ENCODE assay signal across 36 cellular contexts in genomic region chr22:32771761-32772160, GRCh38. TPM values are rescaled to one million over a fixed set of nuclear protein-coding genes. Genes with fewer than 3 reads are reported as not detected.
"Had no signal": no experiment of that assay in that cellular context is flagged by ENCODE, and none has a peak within 500 bp of the region (broad histone marks: within the 10 kb centered on the region; RNA-seq: fewer than 3 reads in every experiment).

No MANE protein-coding gene starts in this region.

- H3K9me3 ChIP-seq: ascending aorta, Peyer's patch had no signal

- H3K27me3 ChIP-seq: ascending aorta, cardiac muscle cell, Peyer's patch had no signal

- H3K4me3 ChIP-seq: ascending aorta, cardiac muscle cell, Peyer's patch had no signal

- H3K36me3 ChIP-seq: ascending aorta, cardiac muscle cell, Peyer's patch had no signal

- ATAC-seq: activated CD8-positive, alpha-beta memory T cell treated with anti-CD3 and anti-CD28 coated beads, Interleukin-2, amount 10 ng/mL, durations not matched to agents 7 days and 5 days; activated T-cell treated with anti-CD3 and anti-CD28 coated beads, Interleukin-2, amount 50 U/mL, for 72 hours; activated T-helper 17 cell treated with anti-CD3 and anti-CD28 coated beads, Interleukin-2, amount 50 U/mL, for 72 hours; PC-3 had no signal

- H3K4me1 ChIP-seq: ascending aorta, Peyer's patch had no signal

- H3K27ac ChIP-seq: ascending aorta, cardiac muscle cell, Peyer's patch, VCaP had no signal

- DNase-seq: activated B cell treated with CpG ODN at 0.5 μM for 24 hours; activated CD4-positive, alpha-beta memory T cell treated with anti-CD3 and anti-CD28 coated beads, Interleukin-2, amount 10 ng/mL, durations not matched to agents 7 days and 5 days; activated CD4-positive, alpha-beta T cell treated with anti-CD3 and anti-CD28 coated beads for 48 hours; activated CD4-positive, CD25-positive, alpha-beta regulatory T cell treated with anti-CD3 and anti-CD28 coated beads, Interleukin-2, amount 50 U/mL, for 72 hours; activated CD8-positive, alpha-beta memory T cell treated with anti-CD3 and anti-CD28 coated beads for 24 hours; activated CD8-positive, alpha-beta memory T cell treated with anti-CD3 and anti-CD28 coated beads, Interleukin-2, amount 10 ng/mL, durations not matched to agents 7 days and 5 days; activated effector memory CD4-positive, alpha-beta T cell treated with anti-CD3 and anti-CD28 coated beads, Interleukin-2, amount 50 U/mL, for 16 hours; activated naive CD4-positive, alpha-beta T cell treated with Interleukin-2 at 50 U/mL for 16 hours; activated naive CD8-positive, alpha-beta T cell treated with anti-CD3 and anti-CD28 coated beads, Interleukin-2, amount 10 ng/mL, durations not matched to agents 7 days and 5 days; activated T-cell treated with anti-CD3 and anti-CD28 coated beads, Interleukin-2, amount 50 U/mL, for 1 hour; activated T-cell treated with anti-CD3 and anti-CD28 coated beads, Interleukin-2, amount 50 U/mL, for 72 hours; amygdala; KG1; MM.1S; MV-4-11; NCI-H1092; NCI-H146; NCI-H187; NCI-H2029 treated with DMSO at 0.1 percent for 48 hours; NCI-H2107; NCI-H2171; NCI-H510A; NCI-H526; NCI-H748 treated with DMSO at 0.1 percent for 48 hours; NK-92 treated with Interleukin-12 subunit alpha and Interleukin-12 subunit beta, amount 100 ng/mL, for 24 hours; PC-3; Peyer's patch; RPMI8226; SW 1271; T-helper 1 cell; T-helper 2 cell; T-helper 9 cell had no signal

RNA-seq across cellular contexts. Expression of gene TIMP3, which starts 29.7 kb away (rescaled TPM):
- total RNA-seq: activated B cell treated with CpG ODN at 0.5 μM for 24 hours; activated CD4-positive, alpha-beta memory T cell treated with anti-CD3 and anti-CD28 coated beads, Interleukin-2, amount 10 ng/mL, durations not matched to agents 7 days and 5 days; activated CD8-positive, alpha-beta memory T cell treated with anti-CD3 and anti-CD28 coated beads, Interleukin-2, amount 10 ng/mL, durations not matched to agents 7 days and 5 days; activated T-helper 17 cell treated with anti-CD3 and anti-CD28 coated beads, Interleukin-2, amount 50 U/mL, for 72 hours; PC-3 had no signal
